23 cellular contexts compared by ENCODE assay signal in the genomic region with DNA sequence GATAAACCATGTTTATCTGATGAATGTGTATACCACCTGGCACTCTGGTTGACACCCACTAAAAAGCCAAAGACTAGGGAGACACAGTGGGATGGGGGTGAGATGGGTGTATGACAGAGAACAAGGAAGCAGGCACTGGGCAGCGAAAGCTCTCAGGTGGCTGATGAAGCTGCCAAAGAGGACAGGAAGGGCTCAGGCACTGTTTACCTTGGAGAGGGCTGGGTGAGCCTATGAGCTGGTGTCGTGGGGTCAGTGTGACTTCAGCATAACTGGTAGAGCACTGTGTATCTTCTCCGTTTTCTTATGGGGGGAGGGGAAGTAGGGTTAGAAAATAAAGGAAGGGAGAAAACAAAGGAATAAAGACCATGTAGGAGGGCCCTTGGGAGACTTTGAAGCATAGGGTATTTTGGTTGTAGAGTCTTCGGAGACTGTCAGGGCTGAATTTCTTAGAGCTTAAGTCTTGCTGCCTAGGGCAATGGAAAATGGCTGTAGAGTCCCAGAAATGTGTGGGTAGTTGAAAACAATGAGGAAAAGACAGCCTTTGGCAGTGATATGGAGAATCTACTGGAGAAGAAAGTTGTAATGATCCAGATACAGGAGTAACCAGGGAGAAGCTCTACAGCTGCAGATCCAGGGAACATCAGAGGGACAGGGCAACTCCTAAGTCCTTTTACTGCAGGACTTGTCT.
DNase-seq lines count a peak whose midpoint lies in the region; ATAC-seq, FAIRE-seq and TF ChIP-seq lines count a peak whose summit lies in the region.
"Had no signal": no experiment of that assay in that cellular context is flagged by ENCODE, and none has a peak within 500 bp of the region (broad histone marks: within the 10 kb centered on the region; RNA-seq: fewer than 3 reads in every experiment).

No MANE protein-coding gene starts in this region.

- no peaks in the 10 kb centered on the region for H3K27me3 ChIP-seq in H9 (ENCODE audit: insufficient read depth, low read length)
- H3K27me3 ChIP-seq in mesenchymal stem cell (ENCODE audit: control insufficient read depth in 1 of 2, insufficient read depth in 1 of 2, low read length in 2 of 2): peaks cover 0 to 2% of the 10 kb centered on the region in 2 experiments
- no peaks in the 10 kb centered on the region for H3K27me3 ChIP-seq in Peyer's patch
- H3K27me3 ChIP-seq: neutrophil had no signal

- peak in 1 of 2 experiments; percentile 64; a peak in 3 of 6 replicates for ATAC-seq in A549
- ATAC-seq: activated T-cell treated with anti-CD3 and anti-CD28 coated beads, Interleukin-2, amount 50 U/mL, for 72 hours; sciatic nerve had no signal

- H3K23ac ChIP-seq in H9 (ENCODE audit: insufficient read length, low read depth, low read length) (no peak overlapping the region), mesenchymal stem cell (ENCODE audit: low read length in 2 of 2) (no peak overlapping the region)

- H3K9me3 Mint-ChIP-seq in H9: no peaks in the 10 kb centered on the region
- peaks cover 2% of the 10 kb centered on the region for H3K9me3 Mint-ChIP-seq in glutamatergic neuron (ENCODE audit: unreplicated experiment)
- H3K9me3 Mint-ChIP-seq: central memory CD8-positive, alpha-beta T cell had no signal

- H2BK120ac ChIP-seq in H9 (ENCODE audit: low read depth, low read length, poor library complexity, severe bottlenecking) (no peak overlapping the region), mesenchymal stem cell (ENCODE audit: low read depth, low read length) (no peak overlapping the region)

- H3K4ac ChIP-seq in H9 (ENCODE audit: low read depth, low read length) (no peak overlapping the region), mesenchymal stem cell (ENCODE audit: low read depth in 1 of 2, low read length in 2 of 2) (no peak overlapping the region)

- no peak for TF ChIP-seq EP300 in A549 (IDR thresholded peaks at IDR 0.05)

- H3K4me3 Mint-ChIP-seq in H9 (no peak overlapping the region), glutamatergic neuron (ENCODE audit: unreplicated experiment) (no peak overlapping the region)
- H3K4me3 Mint-ChIP-seq: activated T-cell treated with anti-CD3 and anti-CD28 coated beads, Interleukin-2, amount 50 U/mL, for 72 hours; CD8-positive, alpha-beta memory T cell; central memory CD8-positive, alpha-beta T cell; immature natural killer cell had no signal

- TF ChIP-seq RAD21 in A549 (conservative IDR thresholded peaks at IDR 0.05 in 1 of 2, IDR thresholded peaks at IDR 0.05 in 1 of 2): no peak

- no peak overlapping the region for H3K56ac ChIP-seq in H9 (ENCODE audit: insufficient read length, low read depth, low read length)

- H3K4me3 ChIP-seq in A549 (no peak overlapping the region), mesenchymal stem cell (ENCODE audit: insufficient read depth in 1 of 2, low read depth in 1 of 2, low read length in 2 of 2) (no peak overlapping the region), Peyer's patch (no peak overlapping the region)

- H4K91ac ChIP-seq in H9 (ENCODE audit: insufficient read length, low read depth, low read length): no peak overlapping the region
- no peak overlapping the region for H4K91ac ChIP-seq in mesenchymal stem cell (ENCODE audit: low read length)

- H2BK12ac ChIP-seq in H9 (ENCODE audit: insufficient read length, low read depth, low read length): no peak overlapping the region
- no peak overlapping the region for H2BK12ac ChIP-seq in mesenchymal stem cell (ENCODE audit: low read length in 2 of 2)

- TF ChIP-seq CTCF in A549 (IDR thresholded peaks at IDR 0.05) (no peak), H9 (conservative IDR thresholded peaks at IDR 0.05) (no peak), VCaP (conservative IDR thresholded peaks at IDR 0.05) (no peak), glutamatergic neuron (IDR thresholded peaks at IDR 0.05; ENCODE audit: partially characterized antibody, unreplicated experiment) (no peak), Peyer's patch (IDR thresholded peaks at IDR 0.05) (no peak)

- POLR2A ChIA-PET in A549 (lab: Yijun Ruan, JAX): no interaction called here

- no peak overlapping the region for H4K5ac ChIP-seq in H9 (ENCODE audit: insufficient read length, low read depth, low read length)

- no peak overlapping the region for H3K14ac ChIP-seq in H9 (ENCODE audit: insufficient read depth, low read length)
- H3K14ac ChIP-seq in mesenchymal stem cell (ENCODE audit: low read length in 2 of 2): no peak overlapping the region

- H3K4me1 Mint-ChIP-seq in H9: peaks cover 12 to 14% of the 10 kb centered on the region in 2 experiments
- H3K4me1 Mint-ChIP-seq in glutamatergic neuron (ENCODE audit: low read depth, unreplicated experiment): peaks cover 3% of the 10 kb centered on the region
- H3K4me1 Mint-ChIP-seq: CD8-positive, alpha-beta memory T cell; central memory CD8-positive, alpha-beta T cell; immature natural killer cell had no signal

- no peak for FAIRE-seq in A549 (lab: Jason Lieb, UNC)
- FAIRE-seq: TTC549 had no signal

- H3K23me2 ChIP-seq in H9 (ENCODE audit: insufficient read length, low read depth, low read length, poor library complexity, severe bottlenecking): no peaks in the 10 kb centered on the region

- H3K27me3 Mint-ChIP-seq in H9 (ENCODE audit: low read depth): no peaks in the 10 kb centered on the region; the same call in none of the 2 replicates
- no peaks in the 10 kb centered on the region for H3K27me3 Mint-ChIP-seq in glutamatergic neuron (ENCODE audit: unreplicated experiment)
- H3K27me3 Mint-ChIP-seq: CD8-positive, alpha-beta memory T cell; central memory CD8-positive, alpha-beta T cell had no signal

- H3K36me3 ChIP-seq in mesenchymal stem cell (ENCODE audit: control insufficient read depth in 1 of 2, insufficient read depth in 2 of 2, low read depth in 1 of 2, low read length in 2 of 2) (no peaks in the 10 kb centered on the region), Peyer's patch (no peaks in the 10 kb centered on the region)
- H3K36me3 ChIP-seq: neutrophil had no signal

- no peak for TF ChIP-seq POLR2A in A549 (IDR thresholded peaks at IDR 0.05; ENCODE audit: low read length)
- TF ChIP-seq POLR2A in Peyer's patch (IDR thresholded peaks at IDR 0.05): no peak

- H3K9me3 ChIP-seq in A549: no peaks in the 10 kb centered on the region
- H3K9me3 ChIP-seq in H9 (ENCODE audit: control insufficient read depth, low read depth, low read length): no peaks in the 10 kb centered on the region
- no peaks in the 10 kb centered on the region for H3K9me3 ChIP-seq in mesenchymal stem cell (ENCODE audit: control insufficient read depth, low read length)
- H3K9me3 ChIP-seq in Peyer's patch: no peaks in the 10 kb centered on the region
- H3K9me3 ChIP-seq: neutrophil had no signal

- H3K27ac ChIP-seq in A549 (peak overlapping the region; percentile 80 to 81), H9 (ENCODE audit: insufficient read length, low read depth, low read length) (no peak overlapping the region), VCaP (peak overlapping the region; percentile 68), mesenchymal stem cell (ENCODE audit: low read length, poor library complexity, severe bottlenecking) (peak overlapping the region; percentile 19), Peyer's patch (no peak overlapping the region)
- H3K27ac ChIP-seq: neutrophil had no signal

- no peak overlapping the region for H2BK5ac ChIP-seq in H9 (ENCODE audit: insufficient read length, low read length)
- no peak overlapping the region for H2BK5ac ChIP-seq in mesenchymal stem cell (ENCODE audit: low read depth, low read length, poor library complexity, severe bottlenecking)

- H2AK5ac ChIP-seq in H9 (ENCODE audit: insufficient read length, low read length) (no peak overlapping the region), mesenchymal stem cell (ENCODE audit: low read length, severe bottlenecking) (peak overlapping the region; percentile 38)

- H3K79me1 ChIP-seq in H9 (ENCODE audit: insufficient read depth, low read depth, low read length, poor library complexity, severe bottlenecking): no peaks in the 10 kb centered on the region
- no peaks in the 10 kb centered on the region for H3K79me1 ChIP-seq in mesenchymal stem cell (replicated peaks; ENCODE audit: low read length, poor library complexity, severe bottlenecking)

- H3K4me1 ChIP-seq in A549: peaks cover 31% of the 10 kb centered on the region
- peaks cover 3% of the 10 kb centered on the region; the same call in 1 of the 2 replicates for H3K4me1 ChIP-seq in H9 (ENCODE audit: insufficient read depth, low read length)
- H3K4me1 ChIP-seq in mesenchymal stem cell (ENCODE audit: control insufficient read depth, insufficient read depth, low read depth, low read length): peaks cover 4% of the 10 kb centered on the region
- no peaks in the 10 kb centered on the region for H3K4me1 ChIP-seq in Peyer's patch

- H4K20me1 ChIP-seq in H9 (ENCODE audit: control insufficient read depth, insufficient read depth, insufficient read length): no peaks in the 10 kb centered on the region

- DNase-seq in A549 (ENCODE audit: low read depth in 1 of 2, low spot score in 1 of 2) (peak in 1 of 2 experiments; percentile 20), H9 (no peak), mesenchymal stem cell (no peak), Ammon's horn (ENCODE audit: low spot score) (no peak), glutamatergic neuron (no peak), Peyer's patch (no peak), amniotic stem cell (lab: John Stamatoyannopoulos, UW) (no peak)
- DNase-seq: activated CD4-positive, alpha-beta T cell treated with anti-CD3 and anti-CD28 coated beads, Interleukin-2, amount 50 U/mL, for 48 hours; activated T-cell treated with anti-CD3 and anti-CD28 coated beads, Interleukin-2, amount 50 U/mL, for 72 hours; CD8-positive, alpha-beta memory T cell; effector CD4-positive, alpha-beta T cell; head of caudate nucleus; HFFc6; immature natural killer cell; Kasumi-1; NCI-H1694; NCI-H446 treated with DMSO at 0.1 percent for 48 hours; stimulated activated CD4-positive, alpha-beta T cell treated with anti-CD3 and anti-CD28 coated beads, Interleukin-2, amount 100 ng/mL, for 24 hours had no signal

- H4K8ac ChIP-seq in H9 (replicated peaks; ENCODE audit: insufficient read length, low read depth, low read length) (no peak overlapping the region), mesenchymal stem cell (ENCODE audit: low read length) (no peak overlapping the region)

- H3K4me2 ChIP-seq in A549 (peak overlapping the region; percentile 85), H9 (ENCODE audit: insufficient read depth, insufficient read length, low read length) (no peak overlapping the region), mesenchymal stem cell (ENCODE audit: low read length, poor library complexity, severe bottlenecking) (no peak overlapping the region)

- CTCF ChIA-PET in A549 (lab: Yijun Ruan, JAX): interaction anchor here (0.6 to 1.1 kb wide), 2 partner anchors 12 to 20 kb away, joined by 3 to 4 read pairs; no protein-coding TSS in a partner anchor

- no peak overlapping the region for H3K18ac ChIP-seq in H9 (ENCODE audit: insufficient read length, low read depth, low read length)
- no peak overlapping the region for H3K18ac ChIP-seq in mesenchymal stem cell (ENCODE audit: low read depth in 1 of 2, low read length in 2 of 2)

- no peak overlapping the region for H3T11ph ChIP-seq in H9 (ENCODE audit: low read length)

- H3K79me2 ChIP-seq in H9 (ENCODE audit: insufficient read depth, low read length): no peaks in the 10 kb centered on the region

- no peak overlapping the region; a peak in 1 of 7 replicates for H3K27ac Mint-ChIP-seq in H9
- H3K27ac Mint-ChIP-seq in glutamatergic neuron (ENCODE audit: unreplicated experiment): no peak overlapping the region
- H3K27ac Mint-ChIP-seq: activated T-cell treated with anti-CD3 and anti-CD28 coated beads, Interleukin-2, amount 50 U/mL, for 72 hours; CD8-positive, alpha-beta memory T cell; HFFc6; immature natural killer cell had no signal

- H2BK20ac ChIP-seq in H9 (ENCODE audit: low read depth, low read length, poor library complexity, severe bottlenecking): no peak overlapping the region

- H3K9ac ChIP-seq in H9 (ENCODE audit: extremely low read depth, insufficient read length, low read length) (no peak overlapping the region), mesenchymal stem cell (ENCODE audit: low read length) (no peak overlapping the region)

- WGBS in A549 (ENCODE audit: missing lambda C conversion rate): 31% methylated on average over 4 of the region's 4 CpGs
- no CpG with 5 or more reads among the region's 4 CpGs for WGBS in H9 (ENCODE audit: extremely low coverage, insufficient read length, low lambda C conversion rate)
- 84% methylated on average over 4 of the region's 4 CpGs for WGBS in mesenchymal stem cell

- H2BK15ac ChIP-seq in H9 (ENCODE audit: low read depth, low read length) (no peak overlapping the region), mesenchymal stem cell (ENCODE audit: low read depth, poor library complexity, severe bottlenecking) (no peak overlapping the region)

- H3K36me3 Mint-ChIP-seq in H9 (ENCODE audit: insufficient read depth in 1 of 3, low read depth in 3 of 3): no peaks in the 10 kb centered on the region; a peak in 1 of 7 replicates
- no peaks in the 10 kb centered on the region for H3K36me3 Mint-ChIP-seq in glutamatergic neuron (ENCODE audit: unreplicated experiment)
- H3K36me3 Mint-ChIP-seq: CD8-positive, alpha-beta memory T cell had no signal

- H2AFZ ChIP-seq in H9 (ENCODE audit: low read length) (peak overlapping the region; percentile 59), mesenchymal stem cell (ENCODE audit: low read depth, low read length) (no peak overlapping the region)

Comparison
In these comparisons a context has a peak if more than half of its experiments do, and no peak if none do; other contexts are left out.
1. H3K27ac ChIP-seq: peak in A549 (2 of 2), VCaP (single experiment) and mesenchymal stem cell (single experiment); none in H9 (single experiment) and Peyer's patch (0 of 4).